8 cellular contexts compared by ENCODE assay signal in the genomic region with DNA sequence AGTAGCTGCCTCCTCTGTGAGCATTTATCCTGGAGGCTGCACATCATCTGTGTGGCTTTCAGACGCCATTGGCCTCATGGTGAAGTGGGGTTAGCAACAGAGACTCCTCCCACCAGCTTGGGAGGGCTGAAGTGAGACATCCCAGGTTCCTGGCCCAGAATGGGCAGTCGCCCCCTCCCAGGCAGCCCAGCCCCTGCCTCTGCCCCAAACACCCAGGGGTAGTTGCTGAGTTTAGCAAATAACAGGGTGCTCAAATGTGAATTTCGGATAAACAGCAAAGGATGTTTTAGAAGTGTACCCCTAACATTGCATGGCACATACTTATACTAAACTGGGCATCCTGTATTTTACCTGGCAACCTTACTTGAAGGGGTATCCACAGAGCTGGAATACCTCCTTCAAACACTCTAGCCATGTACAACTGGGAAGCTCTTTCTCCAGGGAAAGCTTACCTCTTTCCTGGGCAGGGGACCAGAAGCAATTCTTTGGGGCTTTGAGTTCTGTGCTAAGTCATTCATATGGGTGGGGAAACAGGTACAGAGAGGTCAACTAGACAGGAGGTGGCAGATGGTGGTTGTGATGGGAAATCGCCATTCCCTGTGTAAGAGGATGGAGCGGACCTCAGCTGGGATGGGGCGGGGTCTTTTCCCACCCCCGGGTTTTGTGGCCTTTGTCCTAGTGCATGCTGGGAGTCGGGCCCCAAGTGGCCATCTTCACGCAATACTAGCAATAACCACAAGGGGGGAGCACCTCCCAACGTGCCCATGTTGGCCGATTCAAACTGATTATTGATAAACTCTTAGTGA. TPM values are rescaled to one million over a fixed set of nuclear protein-coding genes. Genes with fewer than 3 reads are reported as not detected.
DNase-seq lines count a peak whose midpoint lies in the region; ATAC-seq and TF ChIP-seq lines count a peak whose summit lies in the region.

No MANE protein-coding gene starts in this region.

- no peaks in the 10 kb centered on the region for H3K9me3 Mint-ChIP-seq in GM23338
- peaks cover 8% of the 10 kb centered on the region for H3K9me3 Mint-ChIP-seq in activated CD8-positive, alpha-beta T cell treated with anti-CD3 and anti-CD28 coated beads, Interleukin-2, amount 10 ng/mL, durations not matched to agents 7 days and 5 days (ENCODE audit: insufficient read depth)
- no peaks in the 10 kb centered on the region for H3K9me3 Mint-ChIP-seq in nephron progenitor cell

- H2AFZ ChIP-seq in GM23338 = peak overlapping the region; percentile 81

- H3K27ac ChIP-seq in C4-2B = no peak overlapping the region
- no peak overlapping the region for H3K27ac ChIP-seq in GM23338 (ENCODE audit: low read depth)

- H3F3A ChIP-seq in GM23338 (replicated peaks; ENCODE audit: low read depth) = no peaks in the 10 kb centered on the region

- DNase-seq in GM23338 (ENCODE audit: low spot score) = peak; percentile 89
- DNase-seq in NCI-H510A (lab: John Stamatoyannopoulos, UW) = peak; percentile 19
- DNase-seq in activated CD8-positive, alpha-beta T cell treated with anti-CD3 and anti-CD28 coated beads, Interleukin-2, amount 10 ng/mL, durations not matched to agents 7 days and 5 days = peak; percentile 70
- DNase-seq in nephron progenitor cell = peak; percentile 73
- no peak for DNase-seq in NCI-H1048 (lab: John Stamatoyannopoulos, UW)
- no peak for DNase-seq in DMS79 treated with DMSO at 0.1 percent for 48 hours (lab: John Stamatoyannopoulos, UW)

- TF ChIP-seq CTCF in C4-2B (conservative IDR thresholded peaks at IDR 0.05) (peak; percentile 91), GM23338 (conservative IDR thresholded peaks at IDR 0.05; ENCODE audit: low read depth in 2 of 2) (peak; percentile 83 to 84), nephron progenitor cell (IDR thresholded peaks at IDR 0.05) (peak; percentile 88)

- no peaks in the 10 kb centered on the region for H3K36me3 Mint-ChIP-seq in GM23338 (ENCODE audit: low read depth)
- peaks cover 8% of the 10 kb centered on the region for H3K36me3 Mint-ChIP-seq in activated CD8-positive, alpha-beta T cell treated with anti-CD3 and anti-CD28 coated beads, Interleukin-2, amount 10 ng/mL, durations not matched to agents 7 days and 5 days (ENCODE audit: low read depth)
- H3K36me3 Mint-ChIP-seq in nephron progenitor cell (ENCODE audit: low read depth) = no peaks in the 10 kb centered on the region

- H3K36me3 ChIP-seq in GM23338 (ENCODE audit: insufficient read depth) = no peaks in the 10 kb centered on the region

- H3K4me1 Mint-ChIP-seq in GM23338 (peaks cover 14% of the 10 kb centered on the region; the same call in 2 of the 3 replicates), nephron progenitor cell (peaks cover 24% of the 10 kb centered on the region)
- peaks cover 32% of the 10 kb centered on the region for H3K4me1 Mint-ChIP-seq in activated CD8-positive, alpha-beta T cell treated with anti-CD3 and anti-CD28 coated beads, Interleukin-2, amount 10 ng/mL, durations not matched to agents 7 days and 5 days (ENCODE audit: low read depth)

- no peaks in the 10 kb centered on the region; the same call in 1 of the 2 replicates for H3K4me1 ChIP-seq in GM23338 (ENCODE audit: insufficient read depth)

- H3K9me2 ChIP-seq in GM23338 (ENCODE audit: insufficient read depth) = no peaks in the 10 kb centered on the region

- peaks cover 11% of the 10 kb centered on the region for H3K27me3 Mint-ChIP-seq in GM23338 (ENCODE audit: insufficient read depth, low read depth, poor library complexity)
- H3K27me3 Mint-ChIP-seq in activated CD8-positive, alpha-beta T cell treated with anti-CD3 and anti-CD28 coated beads, Interleukin-2, amount 10 ng/mL, durations not matched to agents 7 days and 5 days (ENCODE audit: low read depth) = peaks cover 18% of the 10 kb centered on the region
- H3K27me3 Mint-ChIP-seq in nephron progenitor cell (ENCODE audit: low read depth, poor library complexity) = peaks cover 14% of the 10 kb centered on the region

- H3K79me2 ChIP-seq in GM23338 (replicated peaks; ENCODE audit: insufficient read depth) = no peaks in the 10 kb centered on the region

- H4K20me1 ChIP-seq in GM23338 (replicated peaks; ENCODE audit: insufficient read depth) = no peaks in the 10 kb centered on the region

- H3K27ac Mint-ChIP-seq in GM23338 (peak overlapping the region; percentile 82; the same call in 1 of the 2 replicates), nephron progenitor cell (no peak overlapping the region)
- no peak overlapping the region for H3K27ac Mint-ChIP-seq in activated CD8-positive, alpha-beta T cell treated with anti-CD3 and anti-CD28 coated beads, Interleukin-2, amount 10 ng/mL, durations not matched to agents 7 days and 5 days

- peak overlapping the region; percentile 67 for H3K4me2 ChIP-seq in GM23338

- H3K27me3 ChIP-seq in GM23338 (ENCODE audit: insufficient read depth) = no peaks in the 10 kb centered on the region

- ATAC-seq in GM23338 = peak; percentile 91
- peak; percentile 43 for ATAC-seq in activated CD8-positive, alpha-beta T cell treated with anti-CD3 and anti-CD28 coated beads, Interleukin-2, amount 10 ng/mL, durations not matched to agents 7 days and 5 days
- peak; percentile 47 for ATAC-seq in esophagus mucosa

- H3K4me3 Mint-ChIP-seq in GM23338 = peak overlapping the region; percentile 64
- H3K4me3 Mint-ChIP-seq in activated CD8-positive, alpha-beta T cell treated with anti-CD3 and anti-CD28 coated beads, Interleukin-2, amount 10 ng/mL, durations not matched to agents 7 days and 5 days = no peak overlapping the region
- H3K4me3 Mint-ChIP-seq in nephron progenitor cell = no peak overlapping the region

- peak overlapping the region; percentile 39; the same call in 1 of the 2 replicates for H3K4me3 ChIP-seq in GM23338

- POLR2A ChIA-PET in activated CD8-positive, alpha-beta T cell treated with anti-CD3 and anti-CD28 coated beads, Interleukin-2, amount 10 ng/mL, durations not matched to agents 7 days and 5 days (lab: Charles Lee) = no interaction called here

- CTCF ChIA-PET in activated CD8-positive, alpha-beta T cell treated with anti-CD3 and anti-CD28 coated beads, Interleukin-2, amount 10 ng/mL, durations not matched to agents 7 days and 5 days (lab: Charles Lee) = interaction anchor here (0.6 to 4.2 kb wide), 20 partner anchors 8 to 190 kb away, joined by 3 to 44 read pairs (median 5); a partner anchor contains a TSS

TF ChIP-seq in GM23338, 12 proteins besides CTCF, POLR2A, EP300 and RAD21:
- TF ChIP-seq POLR2AphosphoS5 (IDR thresholded peaks at IDR 0.05; ENCODE audit: low read depth) (peak; percentile 56; the same call in 1 of the 2 replicates), EZH2phosphoT487 (IDR thresholded peaks at IDR 0.05; ENCODE audit: unreplicated experiment) (no peak)

RNA-seq across cellular contexts. Expression of a gene that starts 19.3 kb away (rescaled TPM):
- total RNA-seq in GM23338 (2014; rRNA removed; shearing (Covaris generic)) = 54.6 and 68.6 TPM in 2 replicates
- polyA plus RNA-seq in GM23338 (2016; fragmentation: Nextera tagmentation; extraction: Ambion mirVana) = 62.5 and 64.1 TPM in 2 replicates
- 10 to 100 TPM; 67.4 to 68.0 TPM for total RNA-seq in activated CD8-positive, alpha-beta T cell treated with anti-CD3 and anti-CD28 coated beads, Interleukin-2, amount 10 ng/mL, durations not matched to agents 7 days and 5 days
- 14.1 TPM for total RNA-seq in esophagus mucosa

RNA-seq across cellular contexts. Expression of a gene that starts 27.0 kb away (rescaled TPM):
- total RNA-seq in GM23338 (2014; rRNA removed; shearing (Covaris generic)) = not detected in 2 replicates
- polyA plus RNA-seq in GM23338 (2016; fragmentation: Nextera tagmentation; extraction: Ambion mirVana) = not detected in 2 replicates
- not detected for total RNA-seq in activated CD8-positive, alpha-beta T cell treated with anti-CD3 and anti-CD28 coated beads, Interleukin-2, amount 10 ng/mL, durations not matched to agents 7 days and 5 days
- total RNA-seq in esophagus mucosa = not detected

RNA-seq across cellular contexts. Expression of a gene that starts 48.0 kb away (rescaled TPM):
- total RNA-seq in GM23338 (2014; rRNA removed; shearing (Covaris generic)) = 2.1 and 4.2 TPM in 2 replicates
- polyA plus RNA-seq in GM23338 (2016; fragmentation: Nextera tagmentation; extraction: Ambion mirVana) = 2.2 and 2.5 TPM in 2 replicates
- total RNA-seq in activated CD8-positive, alpha-beta T cell treated with anti-CD3 and anti-CD28 coated beads, Interleukin-2, amount 10 ng/mL, durations not matched to agents 7 days and 5 days = 10 to 100 TPM in 1 of 2 experiments, 1 to 10 TPM in 1; 9.7 to 13.1 TPM
- total RNA-seq in esophagus mucosa = 19.9 TPM

RNA-seq across cellular contexts. Expression of a gene that starts 57.6 kb away (rescaled TPM):
- total RNA-seq in GM23338 (2014; rRNA removed; shearing (Covaris generic)) = 12.4 and 13.9 TPM in 2 replicates
- polyA plus RNA-seq in GM23338 (2016; fragmentation: Nextera tagmentation; extraction: Ambion mirVana) = 1.8 and 3.3 TPM in 2 replicates
- total RNA-seq in activated CD8-positive, alpha-beta T cell treated with anti-CD3 and anti-CD28 coated beads, Interleukin-2, amount 10 ng/mL, durations not matched to agents 7 days and 5 days = 10 to 100 TPM; 12.0 to 14.6 TPM
- total RNA-seq in esophagus mucosa = 4.8 TPM

Comparison
In these comparisons a context has a peak if more than half of its experiments do, and no peak if none do; other contexts are left out.
1. DNase-seq: peak in GM23338 (single experiment), NCI-H510A (single experiment), activated CD8-positive, alpha-beta T cell treated with anti-CD3 and anti-CD28 coated beads, Interleukin-2, amount 10 ng/mL, durations not matched to agents 7 days and 5 days (single experiment) and nephron progenitor cell (single experiment); none in NCI-H1048 (single experiment) and DMS79 treated with DMSO at 0.1 percent for 48 hours (single experiment).
2. Peak in every context shown above with its lines, with median percentiles within 50 percentile points of each other: CTCF ChIP-seq and ATAC-seq.